ENCODE assay signal across 7 cellular contexts in genomic region chr11:60899021-60899936, GRCh38. TPM values are rescaled to one million over a fixed set of nuclear protein-coding genes. Genes with fewer than 3 reads are reported as not detected.
DNase-seq lines count a peak whose midpoint lies in the region; ATAC-seq and TF ChIP-seq lines count a peak whose summit lies in the region.

No MANE protein-coding gene starts in this region.

- H3K4me2 ChIP-seq in hepatocyte = no peak overlapping the region

- H3K36me3 ChIP-seq in hepatocyte (replicated peaks; ENCODE audit: insufficient read depth, low read depth) (no peaks in the 10 kb centered on the region), skeletal muscle tissue (ENCODE audit: control insufficient read depth in 3 of 3, insufficient read depth in 3 of 3, low read length in 3 of 3) (peaks cover 73 to 87% (median 85%) of the 10 kb centered on the region in 3 donors)

- H3K9me3 ChIP-seq in hepatocyte (ENCODE audit: low read depth) (no peaks in the 10 kb centered on the region), skeletal muscle tissue (ENCODE audit: control insufficient read depth in 3 of 3, low read length in 3 of 3) (no peaks in the 10 kb centered on the region)

- H3K27ac ChIP-seq in hepatocyte = no peak overlapping the region
- peak overlapping the region; percentile 56 for H3K27ac ChIP-seq in skeletal muscle tissue (ENCODE audit: low read depth, low read length)

- H3K4me1 ChIP-seq in hepatocyte (ENCODE audit: insufficient read depth) (peaks cover 2% of the 10 kb centered on the region), skeletal muscle tissue (ENCODE audit: control insufficient read depth in 3 of 3, insufficient read depth in 3 of 3, low read length in 3 of 3) (peaks cover 6 to 21% (median 8%) of the 10 kb centered on the region in 3 donors)

- in situ Hi-C loops in Caki2 (cut with HindIII; ENCODE audit: low pct_unique_long_range_greater_than_20kb, low sequenced_read_pairs) = no loop called here

- ATAC-seq in GM18505 (IDR thresholded peaks at IDR 0.05; ENCODE audit: unreplicated experiment) = no peak
- no peak for ATAC-seq in HG03135 (IDR thresholded peaks at IDR 0.05; ENCODE audit: unreplicated experiment)

- DNase-seq in Caki2 (ENCODE audit: low read depth) = peak; percentile 72
- DNase-seq in NCI-H2196 (lab: John Stamatoyannopoulos, UW; ENCODE audit: unreplicated experiment) = peak; percentile 72
- DNase-seq in amniotic stem cell (lab: John Stamatoyannopoulos, UW) = peak; percentile 22
- peak; percentile 60 for DNase-seq in hepatocyte (ENCODE audit: low spot score)

- H3K79me2 ChIP-seq in hepatocyte = peaks cover 20% of the 10 kb centered on the region

- H3K9ac ChIP-seq in skeletal muscle tissue (ENCODE audit: low read depth in 1 of 3, low read length in 3 of 3) = peak overlapping the region in 1 of 3 donors; percentile 41

- H3K27me3 ChIP-seq in hepatocyte (no peaks in the 10 kb centered on the region), skeletal muscle tissue (ENCODE audit: control insufficient read depth in 3 of 3, insufficient read depth in 3 of 3, low read length in 3 of 3) (no peaks in the 10 kb centered on the region)

- H2AFZ ChIP-seq in hepatocyte = no peak overlapping the region

- no peaks in the 10 kb centered on the region for H3K9me2 ChIP-seq in hepatocyte (replicated peaks; ENCODE audit: insufficient read depth)

- WGBS in hepatocyte (ENCODE audit: low lambda C conversion rate, missing lambda C conversion rate) = 64% methylated on average over 12 of the region's 12 CpGs

- H4K20me1 ChIP-seq in hepatocyte (ENCODE audit: insufficient read depth, poor library complexity, severe bottlenecking) = peaks cover 6% of the 10 kb centered on the region

- peak; percentile 93 for TF ChIP-seq CTCF in hepatocyte (IDR thresholded peaks at IDR 0.05; ENCODE audit: poor library complexity)

- no peak overlapping the region for H3K4me3 ChIP-seq in hepatocyte
- H3K4me3 ChIP-seq in skeletal muscle tissue (ENCODE audit: low read length in 3 of 3) = no peak overlapping the region

- TF ChIP-seq POLR2A in GM18505 (IDR thresholded peaks at IDR 0.05; ENCODE audit: borderline replicate concordance, extremely low read depth, insufficient read depth, insufficient read length) = peak; percentile 16

RNA-seq across cellular contexts. Expression of gene PRPF19, which starts 7.1 kb away (rescaled TPM):
- total RNA-seq in Caki2 (2014; rRNA removed; shearing (Covaris generic); ENCODE audit: low replicate concordance) = 51.1 and 79.3 TPM in 2 replicates
- total RNA-seq in hepatocyte (38.1 and 53.8 TPM in 2 replicates), skeletal muscle tissue (27.7 TPM)
- polyA plus RNA-seq in hepatocyte = 18.5 and 19.3 TPM in 2 replicates

RNA-seq across cellular contexts. Expression of gene TMEM109, which starts 14.7 kb away (rescaled TPM):
- total RNA-seq in Caki2 (2014; rRNA removed; shearing (Covaris generic); ENCODE audit: low replicate concordance) = 10.2 and 18.2 TPM in 2 replicates
- total RNA-seq in hepatocyte (30.0 and 47.5 TPM in 2 replicates), skeletal muscle tissue (45.4 TPM)
- 86.9 and 92.5 TPM in 2 replicates for polyA plus RNA-seq in hepatocyte

RNA-seq across cellular contexts. Expression of gene TMEM132A, which starts 25.0 kb away (rescaled TPM):
- 33.6 and 36.7 TPM in 2 replicates for total RNA-seq in Caki2 (2014; rRNA removed; shearing (Covaris generic); ENCODE audit: low replicate concordance)
- total RNA-seq in hepatocyte = 33.7 and 44.3 TPM in 2 replicates
- 97.1 and 98.7 TPM in 2 replicates for polyA plus RNA-seq in hepatocyte
- 14.6 TPM for total RNA-seq in skeletal muscle tissue

RNA-seq across cellular contexts. Expression of gene ZP1, which starts 31.9 kb away (rescaled TPM):
- not detected in 2 replicates for total RNA-seq in Caki2 (2014; rRNA removed; shearing (Covaris generic); ENCODE audit: low replicate concordance)
- total RNA-seq in hepatocyte (0.12 TPM in 1 of 2 replicates, not detected in the other), skeletal muscle tissue (not detected)
- 0.32 and 1.6 TPM in 2 replicates for polyA plus RNA-seq in hepatocyte

RNA-seq across cellular contexts. Expression of gene PTGDR2, which starts 43.5 kb away (rescaled TPM):
- total RNA-seq in Caki2 (2014; rRNA removed; shearing (Covaris generic); ENCODE audit: low replicate concordance) = not detected in 2 replicates
- 1.2 and 1.3 TPM in 2 replicates for total RNA-seq in hepatocyte
- polyA plus RNA-seq in hepatocyte = 0.69 and 2.0 TPM in 2 replicates
- 0.52 TPM for total RNA-seq in skeletal muscle tissue

Comparison
In these comparisons a context has a peak if more than half of its experiments do, and no peak if none do; other contexts are left out.
1. DNase-seq: peak in every context shown above with its lines; median percentile 72 in Caki2; 72 in NCI-H2196; 60 in hepatocyte; 22 in amniotic stem cell.